17 cellular contexts compared by ENCODE assay signal in the genomic region with DNA sequence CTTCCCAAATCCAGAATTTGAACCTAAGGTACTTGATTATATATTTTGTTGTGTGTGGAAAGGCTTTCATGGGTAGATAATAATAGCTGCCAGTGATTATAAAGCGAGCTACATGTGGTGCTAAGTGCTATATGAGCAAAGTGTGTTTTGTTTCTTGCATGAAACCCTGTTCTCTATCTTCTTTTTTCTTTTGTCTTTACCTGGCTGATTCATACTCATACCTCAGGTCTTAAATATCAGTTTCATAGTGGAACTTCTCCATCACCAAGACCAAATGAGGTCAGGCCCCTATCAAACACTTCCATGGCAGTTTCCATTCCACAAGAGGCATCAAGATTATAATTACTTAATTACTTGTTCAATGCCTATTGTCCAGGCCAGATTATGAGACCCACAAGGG.
"Had no signal": no experiment of that assay in that cellular context is flagged by ENCODE, and none has a peak within 500 bp of the region (broad histone marks: within the 10 kb centered on the region; RNA-seq: fewer than 3 reads in every experiment).

No MANE protein-coding gene starts in this region.

- H3K4me1 ChIP-seq: parathyroid adenoma, right lobe of liver had no signal

- H3K9me3 ChIP-seq: right lobe of liver had no signal

- H3K27ac Mint-ChIP-seq: activated CD4-positive, alpha-beta T cell treated with anti-CD3 and anti-CD28 coated beads, Interleukin-2, amount 10 ng/mL, durations not matched to agents 7 days and 5 days; activated T-helper 1 cell treated with anti-CD3 and anti-CD28 coated beads, Interleukin-12 subunit alpha, Interleukin-12 subunit beta, Interleukin-2, Interleukin-4 antibody, amounts not matched to agents 30 ng/mL and 10 ng/mL and 1 ng/mL, durations not matched to agents 14 hours and 24 hours and 36 hours; brain; endodermal cell; nephron; T-cell had no signal

- H3K9me3 Mint-ChIP-seq: activated CD4-positive, alpha-beta T cell treated with anti-CD3 and anti-CD28 coated beads, Interleukin-2, amount 10 ng/mL, durations not matched to agents 7 days and 5 days; activated T-helper 1 cell treated with anti-CD3 and anti-CD28 coated beads, Interleukin-12 subunit alpha, Interleukin-12 subunit beta, Interleukin-2, Interleukin-4 antibody, amounts not matched to agents 30 ng/mL and 10 ng/mL and 1 ng/mL, durations not matched to agents 14 hours and 24 hours and 36 hours; brain; nephron; T-cell had no signal

- H3K9ac ChIP-seq: parathyroid adenoma had no signal

- H3K36me3 ChIP-seq: right lobe of liver had no signal

- H3K27ac ChIP-seq: parathyroid adenoma, right lobe of liver had no signal

- H3K4me3 ChIP-seq: right lobe of liver, smooth muscle cell had no signal

- DNase-seq: activated CD4-positive, alpha-beta T cell treated with anti-CD3 and anti-CD28 coated beads, Interleukin-2, amount 10 ng/mL, durations not matched to agents 7 days and 5 days; activated CD4-positive, CD25-positive, alpha-beta regulatory T cell; activated CD8-positive, alpha-beta memory T cell treated with anti-CD3 and anti-CD28 coated beads for 24 hours; anterior cingulate cortex; caudate nucleus; endodermal cell; erythroblast; kidney; midbrain; right lobe of liver; stimulated activated CD4-positive, alpha-beta T cell treated with anti-CD3 and anti-CD28 coated beads, Interleukin-4, amount 100 ng/mL, for 1 hour; T-cell had no signal

- H3K4me1 Mint-ChIP-seq: nephron had no signal

- H3K4me3 Mint-ChIP-seq: activated CD4-positive, alpha-beta T cell treated with anti-CD3 and anti-CD28 coated beads, Interleukin-2, amount 10 ng/mL, durations not matched to agents 7 days and 5 days; activated T-helper 1 cell treated with anti-CD3 and anti-CD28 coated beads, Interleukin-12 subunit alpha, Interleukin-12 subunit beta, Interleukin-2, Interleukin-4 antibody, amounts not matched to agents 30 ng/mL and 10 ng/mL and 1 ng/mL, durations not matched to agents 14 hours and 24 hours and 36 hours; brain; endodermal cell; nephron; T-cell had no signal

- H3K27me3 ChIP-seq: right lobe of liver had no signal
